8 cellular contexts compared by ENCODE assay signal in the genomic region with DNA sequence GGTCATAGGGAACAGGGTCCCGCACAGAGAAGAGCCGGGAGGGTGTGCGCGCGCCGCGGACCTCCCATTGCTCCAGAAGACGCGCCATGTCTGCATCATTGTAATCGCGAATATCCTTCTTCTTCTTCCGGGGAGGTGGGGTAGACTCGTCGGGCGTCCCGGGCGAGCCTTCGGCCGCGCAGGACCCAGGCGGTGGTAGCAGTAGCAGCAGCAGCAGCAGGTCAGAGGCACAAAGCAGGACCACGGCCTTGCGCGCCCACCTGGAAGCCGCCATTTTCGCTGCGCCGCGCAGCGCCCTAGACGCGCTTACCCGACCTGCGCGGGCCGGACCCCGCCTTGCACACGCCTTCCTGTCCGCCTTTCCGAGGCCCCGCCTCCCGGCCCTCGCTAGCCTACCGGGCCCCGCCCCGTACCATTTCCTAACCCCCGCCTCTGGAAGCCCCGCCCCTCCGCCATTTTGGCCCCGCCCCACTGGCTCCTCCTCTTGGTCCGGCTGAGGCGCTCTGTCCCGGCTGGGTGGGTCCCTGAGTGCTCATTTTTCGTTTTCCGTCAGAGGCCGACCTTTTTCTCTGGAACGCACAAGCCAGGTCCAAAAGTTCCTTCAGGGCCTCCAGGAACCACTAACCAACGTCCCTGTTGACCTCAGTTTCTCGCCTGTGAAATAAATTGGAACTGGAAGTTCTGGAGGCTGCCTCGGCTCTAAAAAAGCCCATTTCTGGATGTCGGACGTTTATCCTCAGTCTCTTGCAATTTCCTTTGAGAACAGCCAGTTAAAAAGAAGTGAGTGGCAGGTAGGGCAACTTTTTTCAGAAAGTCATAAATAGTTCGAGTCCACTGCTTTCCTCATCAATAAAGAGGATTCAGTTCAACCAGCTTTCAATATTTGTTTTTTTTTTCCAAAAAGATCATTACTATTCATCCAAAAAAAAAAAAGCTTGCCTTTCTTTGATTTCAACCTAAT. TPM values are rescaled to one million over a fixed set of nuclear protein-coding genes. Genes with fewer than 3 reads are reported as not detected.
A peak's percentile ranks its signal among the peaks of the same experiment; 100 is the strongest.
DNase-seq lines count a peak whose midpoint lies in the region; ATAC-seq and TF ChIP-seq lines count a peak whose summit lies in the region.

A gene (minus strand): TSS at position 302 of the 961 bp plus-strand sequence. CDS start 28 bp downstream, at position 274.

- no peaks in the 10 kb centered on the region for H3K27me3 ChIP-seq in PC-3 (ENCODE audit: low read length)

- H3K9ac ChIP-seq in PC-3 (ENCODE audit: low read length) = peak within 1 kb of the TSS; percentile 80

- peaks cover 28% of the 10 kb centered on the region for H3K4me1 ChIP-seq in PC-3 (ENCODE audit: insufficient read depth, low read length)

- TSS peak; percentile 97 for BruUV-seq in PC-3 (replicated peaks; lab: Mats Ljungman, UMichigan)

- peak within 1 kb of the TSS; percentile 97 for H3K4me3 ChIP-seq in Jurkat, Clone E6-1 (ENCODE audit: low read length)
- H3K4me3 ChIP-seq in PC-3 (ENCODE audit: low read length) = peak within 1 kb of the TSS; percentile 89

- H3K9me2 ChIP-seq in PC-3 (replicated peaks; ENCODE audit: low read length) = no peaks in the 10 kb centered on the region

- ATAC-seq in GM21717 (IDR thresholded peaks at IDR 0.05; ENCODE audit: unreplicated experiment) = peak; percentile 94
- ATAC-seq in PC-3 = peak; percentile 96

- CTCF ChIA-PET in PC-3 (lab: Charles Lee) = interaction anchor here (0.6 kb wide), 2 partner anchors 143 to 276 kb away, joined by 5 to 6 read pairs; no protein-coding TSS in a partner anchor

- H3F3A ChIP-seq in PC-3 (ENCODE audit: low read length, unreplicated experiment) = no peaks in the 10 kb centered on the region

- H3K27ac ChIP-seq in PC-3 (ENCODE audit: low read length) (peak within 1 kb of the TSS; percentile 53), epithelial cell of prostate (peak within 1 kb of the TSS; percentile 76)

- POLR2A ChIA-PET in PC-3 (lab: Charles Lee; ENCODE audit: unreplicated experiment) = interaction anchor here (0.6 kb wide), 1 partner anchor 252 kb away, joined by 9 read pairs; no protein-coding TSS in a partner anchor

- peaks cover 48% of the 10 kb centered on the region for H3K79me2 ChIP-seq in PC-3 (ENCODE audit: low read length)

- TF ChIP-seq CTCF in PC-3 (conservative IDR thresholded peaks at IDR 0.05; ENCODE audit: low read depth, low read length) = no peak

- H2AFZ ChIP-seq in PC-3 (ENCODE audit: low read length) = peak within 1 kb of the TSS; percentile 96

- peak within 1 kb of the TSS; percentile 95 for H3K4me2 ChIP-seq in PC-3 (ENCODE audit: low read length)

- H4K20me1 ChIP-seq in PC-3 (ENCODE audit: low read length) = peaks cover 22% of the 10 kb centered on the region; the same call in 1 of the 2 replicates

- intact Hi-C loops in PC-3 (cut with micrococcal nuclease) = no loop called here

- H3K9me3 ChIP-seq in PC-3 (ENCODE audit: low read length) = no peaks in the 10 kb centered on the region

- DNase-seq in DMS53 (lab: John Stamatoyannopoulos, UW) (peak; percentile 96), PC-3 (peak; percentile 92), activated T-cell treated with anti-CD3 and anti-CD28 coated beads for 48 hours (ENCODE audit: low read depth) (peak; percentile 97), epithelial cell of prostate (ENCODE audit: low read depth, low spot score) (peak; percentile 75), mucosa of gallbladder (ENCODE audit: low spot score) (peak; percentile 98)
- peak; percentile 90 for DNase-seq in Jurkat, Clone E6-1 (ENCODE audit: low read depth, low spot score)
- DNase-seq in stimulated activated CD8-positive, alpha-beta memory T cell treated with anti-CD3 and anti-CD28 coated beads, Interleukin-4, amount 100 ng/mL, for 24 hours (ENCODE audit: low read depth) = peak; percentile 97

- no peaks in the 10 kb centered on the region; the same call in 1 of the 2 replicates for H3K36me3 ChIP-seq in PC-3 (ENCODE audit: low read depth, low read length)

RNA-seq across cellular contexts. Expression of the gene that starts here (rescaled TPM):
- polyA plus RNA-seq in Jurkat, Clone E6-1 (2012; ENCODE audit: insufficient read depth, insufficient read length) = 27.1 TPM
- total RNA-seq in PC-3 (2014; rRNA removed) (21.1 and 21.2 TPM in 2 replicates), mucosa of gallbladder (30.7 TPM)

Comparison
In these comparisons a context has a peak if more than half of its experiments do, and no peak if none do; other contexts are left out.
1. Peak in every context shown above with its lines: DNase-seq, ATAC-seq, H3K4me3 ChIP-seq and H3K27ac ChIP-seq.